ENCODE assay signal across 8 cellular contexts in the genomic region with DNA sequence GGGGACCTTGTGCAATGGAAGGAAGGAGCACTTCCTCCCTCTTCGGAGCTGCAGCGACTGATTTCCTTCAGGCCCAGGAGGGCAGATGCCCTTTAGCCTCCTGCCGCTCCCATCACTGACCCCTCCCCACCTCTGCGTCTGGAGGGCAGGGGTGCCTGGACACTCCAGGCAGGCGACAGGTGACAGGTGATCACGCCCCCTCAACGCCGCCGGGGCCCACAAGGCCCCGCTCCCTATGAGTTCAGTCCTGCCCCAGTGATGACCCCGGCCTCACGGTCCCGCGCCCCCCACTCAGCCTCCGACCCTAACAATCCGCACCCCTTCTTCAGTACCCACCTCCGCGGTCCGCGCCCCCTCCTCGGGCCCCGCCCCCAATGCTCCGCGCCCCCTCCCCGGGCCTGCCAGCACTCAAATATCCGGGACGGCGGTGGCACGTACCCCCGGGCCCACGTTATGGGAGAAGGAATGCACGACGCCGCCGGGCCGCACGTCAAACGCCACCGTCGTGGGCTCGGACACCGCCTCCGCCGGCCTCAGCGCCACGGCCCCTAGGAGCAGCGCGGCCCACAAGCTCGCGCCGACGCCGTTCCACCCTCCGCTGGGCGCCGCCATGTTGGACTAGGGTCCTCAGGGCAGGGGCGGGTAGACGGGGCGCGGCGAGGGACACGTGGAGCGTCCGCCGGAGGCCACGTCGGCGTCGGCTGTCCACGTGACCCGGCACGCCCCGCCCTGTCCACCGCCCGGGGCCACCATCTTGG. TPM values are rescaled to one million over a fixed set of nuclear protein-coding genes. Genes with fewer than 3 reads are reported as not detected.
DNase-seq lines count a peak whose midpoint lies in the region; ATAC-seq and TF ChIP-seq lines count a peak whose summit lies in the region.

A gene (minus strand): TSS at position 620 of the 758 bp plus-strand sequence. CDS start 8 bp downstream, at position 612.

- TF ChIP-seq CTCF in AG04450 (IDR thresholded peaks at IDR 0.05; ENCODE audit: low read depth, low read length) (no peak), chondrocyte (IDR thresholded peaks at IDR 0.05) (no peak)

- H3K9me3 ChIP-seq in AG04450 (ENCODE audit: control insufficient read depth, insufficient read depth, low read length): peaks cover 7% of the 10 kb centered on the region; the same call in 1 of the 2 replicates

- H3K4me3 ChIP-seq in AG04450 (ENCODE audit: low read depth, low read length): peak within 1 kb of the TSS; percentile 95

- peak within 1 kb of the TSS; percentile 86 for H3K4me3 Mint-ChIP-seq in chondrocyte (ENCODE audit: unreplicated experiment)

- H3K9me3 Mint-ChIP-seq in chondrocyte (ENCODE audit: low read depth): no peaks in the 10 kb centered on the region

- CTCF ChIA-PET in AG04450 (lab: Charles Lee): interaction anchor here (0.7 kb wide), 1 partner anchor 30 kb away, joined by 3 read pairs; a partner anchor contains a TSS

- H3K27me3 ChIP-seq in AG04450 (ENCODE audit: control insufficient read depth, insufficient read depth, low read length): no peaks in the 10 kb centered on the region

- H3K27me3 Mint-ChIP-seq in chondrocyte (ENCODE audit: low read depth): no peaks in the 10 kb centered on the region

- ATAC-seq in GM19023 (IDR thresholded peaks at IDR 0.05; ENCODE audit: unreplicated experiment) (peak; percentile 87), HG03432 (IDR thresholded peaks at IDR 0.05; ENCODE audit: unreplicated experiment) (peak; percentile 86)

- H3K36me3 Mint-ChIP-seq in chondrocyte (ENCODE audit: low read depth): peaks cover 5% of the 10 kb centered on the region

- H3K27ac ChIP-seq in AG04450 (ENCODE audit: low read depth, low read length): peak within 1 kb of the TSS; percentile 47

- DNase-seq in AG04450 (ENCODE audit: low read depth, low spot score): peak; percentile 54
- DNase-seq in NCI-H524 (lab: John Stamatoyannopoulos, UW): peak; percentile 56 to 89
- DNase-seq in activated CD4-positive, alpha-beta T cell treated with anti-CD3 and anti-CD28 coated beads for 24 hours (ENCODE audit: low read depth in 2 of 2): peak; percentile 90 to 92
- DNase-seq in chondrocyte (ENCODE audit: low spot score): no peak
- DNase-seq in kidney tubule cell (ENCODE audit: low spot score): peak; percentile 90
- peak; percentile 87 to 93 for DNase-seq in stimulated activated CD4-positive, alpha-beta T cell treated with anti-CD3 and anti-CD28 coated beads, Interleukin-15, amount 100 ng/mL, for 48 hours (ENCODE audit: low read depth in 2 of 2)

- H3K4me1 Mint-ChIP-seq in chondrocyte (ENCODE audit: low read depth): peaks cover 17% of the 10 kb centered on the region

- H3K27ac Mint-ChIP-seq in chondrocyte (ENCODE audit: unreplicated experiment): peak within 1 kb of the TSS; percentile 91

- POLR2A ChIA-PET in AG04450 (lab: Yijun Ruan, JAX): interaction anchor here (0.6 to 0.7 kb wide), 3 partner anchors 10 to 1059 kb away, joined by 3 to 4 read pairs (median 4); no protein-coding TSS in a partner anchor

RNA-seq across cellular contexts. Expression of the gene that starts here (rescaled TPM):
- polyA plus RNA-seq in AG04450 (2011; rRNA removed): 126 and 160 TPM in 2 replicates
- polyA minus RNA-seq in AG04450 (2011; rRNA and poly(A)+ RNA removed): 45.1 and 52.5 TPM in 2 replicates
- total RNA-seq in chondrocyte: 124 to 130 TPM (median 124 TPM) in 3 replicates
